In the genomic region with DNA sequence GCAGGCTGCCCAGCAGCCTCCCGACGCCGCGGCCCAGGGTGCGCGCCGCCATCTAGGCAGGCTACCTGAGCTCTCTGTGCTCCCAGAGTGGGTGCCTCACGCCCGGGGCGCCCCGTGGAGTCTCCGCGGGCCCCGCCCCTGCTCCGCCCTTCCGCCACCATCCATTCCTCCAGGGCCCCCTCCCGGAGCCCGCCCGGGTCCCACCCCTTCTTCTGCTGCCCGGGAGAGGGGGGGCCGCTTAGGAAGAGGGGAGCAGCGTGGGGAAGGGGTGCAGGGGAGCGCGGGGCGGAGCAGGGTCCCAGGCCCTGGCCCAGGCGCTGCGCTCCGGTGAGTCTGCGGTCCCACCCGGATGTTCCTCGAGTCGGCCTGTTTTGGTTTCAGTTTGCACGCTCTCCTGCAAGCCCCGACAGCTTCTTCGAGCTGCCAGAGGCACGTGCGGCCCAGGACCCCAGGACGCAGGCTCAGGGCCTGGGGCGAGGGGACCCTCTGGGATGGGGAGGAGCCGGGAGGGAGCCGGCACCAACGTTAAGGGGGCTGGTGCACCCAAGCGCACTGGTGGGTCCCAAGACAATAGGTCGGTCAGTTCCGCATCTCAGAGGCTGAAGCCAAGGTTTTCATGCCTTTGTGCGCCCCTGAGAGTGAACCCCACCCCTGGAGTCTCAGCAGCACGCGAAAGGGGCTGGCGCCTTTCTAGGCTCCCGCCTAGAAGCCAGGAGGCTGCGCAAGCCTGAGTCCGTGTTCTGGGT, we compare ENCODE assay signal across 1 cellular context.
A peak's percentile ranks its signal among the peaks of the same experiment; 100 is the strongest.
TF ChIP-seq lines count a peak whose summit lies in the region.

Gene ACSS1 (minus strand): TSS at position 89 of the 746 bp plus-strand sequence. CDS start 37 bp downstream, at position 52.

TF ChIP-seq in HEK293, 187 proteins besides CTCF, POLR2A, EP300 and RAD21 (continued from another document):
- TF ChIP-seq TSHZ1 (tag by site-specific recombination; IDR thresholded peaks at IDR 0.05; ENCODE audit: borderline replicate concordance) (no peak), KLF8 (tag by site-specific recombination; IDR thresholded peaks at IDR 0.05) (peak; percentile 70; the same call in 1 of the 2 replicates), ZBTB20 (tag by site-specific recombination; IDR thresholded peaks at IDR 0.05) (peak; percentile 96), KLF9 (tag by site-specific recombination; IDR thresholded peaks at IDR 0.05; ENCODE audit: low read depth) (peak; percentile 78), KLF1 (tag by site-specific recombination; IDR thresholded peaks at IDR 0.05) (peak; percentile 99), ZNF366 (tag by site-specific recombination; conservative IDR thresholded peaks at IDR 0.05) (0 out of 2 replicates have a peak, but pooled peaks have one; percentile 31), SP3 (tag by site-specific recombination; IDR thresholded peaks at IDR 0.05) (peak; percentile 79), ZBTB10 (tag by site-specific recombination; IDR thresholded peaks at IDR 0.05) (peak; percentile 42; the same call in 1 of the 2 replicates), KLF7 (tag by site-specific recombination; IDR thresholded peaks at IDR 0.05; ENCODE audit: borderline replicate concordance) (peak; percentile 66; the same call in 1 of the 2 replicates), ZXDB (tag by site-specific recombination; IDR thresholded peaks at IDR 0.05) (peak; percentile 31), ZNF585B (tag by site-specific recombination; IDR thresholded peaks at IDR 0.05) (no peak), KLF17 (tag by site-specific recombination; IDR thresholded peaks at IDR 0.05) (peak; percentile 67), GLI4 (tag by site-specific recombination; IDR thresholded peaks at IDR 0.05) (no peak), ZNF140 (tag by site-specific recombination; IDR thresholded peaks at IDR 0.05) (no peak)
- TF ChIP-seq, protein P1, sequence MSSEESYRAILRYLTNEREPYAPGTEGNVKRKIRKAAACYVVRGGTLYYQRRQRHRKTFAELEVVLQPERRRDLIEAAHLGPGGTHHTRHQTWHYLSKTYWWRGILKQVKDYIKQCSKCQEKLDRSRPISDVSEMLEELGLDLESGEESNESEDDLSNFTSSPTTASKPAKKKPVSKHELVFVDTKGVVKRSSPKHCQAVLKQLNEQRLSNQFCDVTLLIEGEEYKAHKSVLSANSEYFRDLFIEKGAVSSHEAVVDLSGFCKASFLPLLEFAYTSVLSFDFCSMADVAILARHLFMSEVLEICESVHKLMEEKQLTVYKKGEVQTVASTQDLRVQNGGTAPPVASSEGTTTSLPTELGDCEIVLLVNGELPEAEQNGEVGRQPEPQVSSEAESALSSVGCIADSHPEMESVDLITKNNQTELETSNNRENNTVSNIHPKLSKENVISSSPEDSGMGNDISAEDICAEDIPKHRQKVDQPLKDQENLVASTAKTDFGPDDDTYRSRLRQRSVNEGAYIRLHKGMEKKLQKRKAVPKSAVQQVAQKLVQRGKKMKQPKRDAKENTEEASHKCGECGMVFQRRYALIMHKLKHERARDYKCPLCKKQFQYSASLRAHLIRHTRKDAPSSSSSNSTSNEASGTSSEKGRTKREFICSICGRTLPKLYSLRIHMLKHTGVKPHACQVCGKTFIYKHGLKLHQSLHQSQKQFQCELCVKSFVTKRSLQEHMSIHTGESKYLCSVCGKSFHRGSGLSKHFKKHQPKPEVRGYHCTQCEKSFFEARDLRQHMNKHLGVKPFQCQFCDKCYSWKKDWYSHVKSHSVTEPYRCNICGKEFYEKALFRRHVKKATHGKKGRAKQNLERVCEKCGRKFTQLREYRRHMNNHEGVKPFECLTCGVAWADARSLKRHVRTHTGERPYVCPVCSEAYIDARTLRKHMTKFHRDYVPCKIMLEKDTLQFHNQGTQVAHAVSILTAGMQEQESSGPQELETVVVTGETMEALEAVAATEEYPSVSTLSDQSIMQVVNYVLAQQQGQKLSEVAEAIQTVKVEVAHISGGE (tag by site-specific recombination; conservative IDR thresholded peaks at IDR 0.05; ENCODE audit: low read depth) = 0 out of 2 replicates have a peak, but pooled peaks have one; percentile 22
